1 cellular context compared by ENCODE assay signal in the genomic region with DNA sequence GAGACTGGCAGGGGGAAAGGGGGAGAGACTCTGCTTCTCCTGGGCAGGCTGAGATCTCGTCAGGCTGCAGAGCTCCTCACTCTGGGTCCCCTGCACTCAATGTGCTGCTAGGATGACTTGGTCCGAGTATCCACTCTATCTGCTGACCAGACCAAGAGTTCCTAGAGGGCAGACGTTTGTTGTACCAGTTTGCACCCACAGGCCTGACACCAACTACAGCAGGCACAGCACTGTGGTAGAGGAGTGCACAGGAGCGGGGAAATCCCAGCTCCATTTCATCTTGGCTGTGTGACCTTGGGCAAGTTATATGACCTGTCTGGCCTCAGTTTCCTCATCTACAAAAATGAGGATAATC.
TF ChIP-seq lines count a peak whose summit lies in the region.

No MANE protein-coding gene starts in this region.

TF ChIP-seq in HepG2, 621 proteins besides CTCF, POLR2A, EP300 and RAD21:
- TF ChIP-seq ZNF256 (CRISPR knock-in tag; conservative IDR thresholded peaks at IDR 0.05): no peak
- peak; percentile 48; the same call in 1 of the 2 replicates for TF ChIP-seq ZNF501 (CRISPR knock-in tag; IDR thresholded peaks at IDR 0.05)
- no peak for TF ChIP-seq SP140L (CRISPR knock-in tag; IDR thresholded peaks at IDR 0.05; ENCODE audit: borderline replicate concordance)
- no peak for TF ChIP-seq HMG20A (CRISPR knock-in tag; IDR thresholded peaks at IDR 0.05; ENCODE audit: borderline replicate concordance)
- TF ChIP-seq, protein P1, sequence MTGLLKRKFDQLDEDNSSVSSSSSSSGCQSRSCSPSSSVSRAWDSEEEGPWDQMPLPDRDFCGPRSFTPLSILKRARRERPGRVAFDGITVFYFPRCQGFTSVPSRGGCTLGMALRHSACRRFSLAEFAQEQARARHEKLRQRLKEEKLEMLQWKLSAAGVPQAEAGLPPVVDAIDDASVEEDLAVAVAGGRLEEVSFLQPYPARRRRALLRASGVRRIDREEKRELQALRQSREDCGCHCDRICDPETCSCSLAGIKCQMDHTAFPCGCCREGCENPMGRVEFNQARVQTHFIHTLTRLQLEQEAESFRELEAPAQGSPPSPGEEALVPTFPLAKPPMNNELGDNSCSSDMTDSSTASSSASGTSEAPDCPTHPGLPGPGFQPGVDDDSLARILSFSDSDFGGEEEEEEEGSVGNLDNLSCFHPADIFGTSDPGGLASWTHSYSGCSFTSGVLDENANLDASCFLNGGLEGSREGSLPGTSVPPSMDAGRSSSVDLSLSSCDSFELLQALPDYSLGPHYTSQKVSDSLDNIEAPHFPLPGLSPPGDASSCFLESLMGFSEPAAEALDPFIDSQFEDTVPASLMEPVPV (CRISPR knock-in tag; IDR thresholded peaks at IDR 0.05): no peak
- TF ChIP-seq, protein P2, sequence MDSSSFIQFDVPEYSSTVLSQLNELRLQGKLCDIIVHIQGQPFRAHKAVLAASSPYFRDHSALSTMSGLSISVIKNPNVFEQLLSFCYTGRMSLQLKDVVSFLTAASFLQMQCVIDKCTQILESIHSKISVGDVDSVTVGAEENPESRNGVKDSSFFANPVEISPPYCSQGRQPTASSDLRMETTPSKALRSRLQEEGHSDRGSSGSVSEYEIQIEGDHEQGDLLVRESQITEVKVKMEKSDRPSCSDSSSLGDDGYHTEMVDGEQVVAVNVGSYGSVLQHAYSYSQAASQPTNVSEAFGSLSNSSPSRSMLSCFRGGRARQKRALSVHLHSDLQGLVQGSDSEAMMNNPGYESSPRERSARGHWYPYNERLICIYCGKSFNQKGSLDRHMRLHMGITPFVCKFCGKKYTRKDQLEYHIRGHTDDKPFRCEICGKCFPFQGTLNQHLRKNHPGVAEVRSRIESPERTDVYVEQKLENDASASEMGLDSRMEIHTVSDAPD (CRISPR knock-in tag; IDR thresholded peaks at IDR 0.05): 0 out of 2 replicates have a peak, but pooled peaks have one; percentile 31
- TF ChIP-seq NFYB (CRISPR knock-in tag; IDR thresholded peaks at IDR 0.05): no peak
- TF ChIP-seq KLF13 (CRISPR knock-in tag; IDR thresholded peaks at IDR 0.05): no peak
TF ChIP-seq in HepG2: peak in this region for 2.
